ENCODE assay signal across 8 cellular contexts in the genomic region with DNA sequence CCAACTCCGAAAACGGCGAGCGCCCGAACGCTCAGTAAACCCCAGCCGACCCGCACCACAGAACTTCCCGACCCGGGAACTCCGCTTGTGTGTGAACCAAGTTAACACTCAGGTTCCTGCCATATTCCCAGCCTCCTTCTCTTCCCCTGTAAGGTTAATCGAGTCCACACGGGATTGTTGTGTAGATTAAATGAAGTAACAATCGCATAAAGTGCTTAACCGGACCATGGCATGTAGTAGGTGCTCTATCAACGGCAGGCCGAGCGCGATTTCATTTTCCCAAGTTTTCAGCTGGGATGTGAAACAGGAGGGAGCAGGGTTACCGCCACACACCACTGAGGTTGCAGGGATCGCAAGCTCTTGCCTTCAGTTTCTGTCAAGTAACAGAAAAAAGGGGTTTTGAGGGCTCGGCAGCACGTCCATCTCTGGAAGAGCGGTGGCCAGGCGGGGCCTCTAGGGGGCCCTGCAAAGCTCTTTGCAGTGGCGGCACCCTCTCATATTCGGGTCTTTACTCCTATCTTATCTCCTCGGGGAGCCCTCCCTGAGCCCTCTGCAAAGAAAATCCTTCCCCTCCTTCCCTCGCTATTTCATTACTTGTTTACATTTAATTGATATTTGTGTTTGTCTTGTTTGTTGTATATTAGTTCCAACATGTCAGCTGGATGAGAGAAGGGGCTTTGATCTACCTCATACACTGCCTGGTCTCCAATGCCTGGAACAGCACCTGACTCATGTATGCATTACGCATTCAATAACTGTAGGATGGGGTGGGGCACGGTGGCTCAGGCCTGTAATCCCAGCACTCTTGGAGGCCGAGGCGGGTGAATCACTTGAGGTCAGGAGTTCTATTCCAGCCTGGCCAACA. TPM values are rescaled to one million over a fixed set of nuclear protein-coding genes. Genes with fewer than 3 reads are reported as not detected.
A peak's percentile ranks its signal among the peaks of the same experiment; 100 is the strongest.
DNase-seq lines count a peak whose midpoint lies in the region; ATAC-seq and TF ChIP-seq lines count a peak whose summit lies in the region.

No MANE protein-coding gene starts in this region.

- peaks cover 84% of the 10 kb centered on the region for H3K27me3 ChIP-seq in foreskin keratinocyte
- H3K27me3 ChIP-seq in parathyroid adenoma (ENCODE audit: control insufficient read depth, insufficient read depth, low read length) = no peaks in the 10 kb centered on the region

- no peak overlapping the region for H3K27ac ChIP-seq in foreskin keratinocyte
- H3K27ac ChIP-seq in parathyroid adenoma = no peak overlapping the region

- DNase-seq in NOMO-1 treated with DMSO at 0.1 percent for 48 hours (lab: John Stamatoyannopoulos, UW; ENCODE audit: unreplicated experiment) (peak; percentile 18), NOMO-1 treated with dmso at 0.1 percent for 144 hours (lab: John Stamatoyannopoulos, UW; ENCODE audit: unreplicated experiment) (no peak), NCI-H1092 treated with DMSO at 0.1 percent for 48 hours (lab: John Stamatoyannopoulos, UW) (peak; percentile 68), foreskin keratinocyte (peak in 1 of 2 donors; percentile 28)
- DNase-seq in activated T-cell treated with anti-CD3 and anti-CD28 coated beads, Interleukin-2, amount 50 U/mL, for 1 hour = peak; percentile 26

- ATAC-seq in foreskin keratinocyte = peak; percentile 50
- ATAC-seq in HG02610 (IDR thresholded peaks at IDR 0.05; ENCODE audit: unreplicated experiment) = no peak
- no peak for ATAC-seq in HG02852 (IDR thresholded peaks at IDR 0.05; ENCODE audit: unreplicated experiment)

- H3K9me3 ChIP-seq in parathyroid adenoma (ENCODE audit: control insufficient read depth, low read length) = no peaks in the 10 kb centered on the region

- H3K9ac ChIP-seq in parathyroid adenoma = no peak overlapping the region

- peaks cover 2% of the 10 kb centered on the region for H3K79me2 ChIP-seq in parathyroid adenoma

- peak overlapping the region; percentile 59 for H3K4me2 ChIP-seq in parathyroid adenoma (ENCODE audit: low read length)

- H3K4me1 ChIP-seq in foreskin keratinocyte (no peaks in the 10 kb centered on the region), parathyroid adenoma (peaks cover 2% of the 10 kb centered on the region)

- H2AFZ ChIP-seq in parathyroid adenoma = peak overlapping the region; percentile 59

- H3K36me3 ChIP-seq in parathyroid adenoma (ENCODE audit: control insufficient read depth, insufficient read depth, low read length) = no peaks in the 10 kb centered on the region

- H3K4me3 ChIP-seq in parathyroid adenoma (ENCODE audit: low read depth, low read length) = no peak overlapping the region

- TF ChIP-seq CTCF in foreskin keratinocyte (conservative IDR thresholded peaks at IDR 0.05) (no peak), parathyroid adenoma (IDR thresholded peaks at IDR 0.05) (no peak)

RNA-seq across cellular contexts. Expression of gene PLEKHA7, which starts 0.8 kb away (rescaled TPM):
- total RNA-seq in foreskin keratinocyte = 0.18 and 0.20 TPM in 2 replicates
- polyA plus RNA-seq in foreskin keratinocyte = 0.08 and 0.26 TPM in 2 replicates
